9 cellular contexts compared by ENCODE assay signal in genomic region chr4:38078590-38079381, GRCh38.
A peak's percentile ranks its signal among the peaks of the same experiment; 100 is the strongest.
DNase-seq lines count a peak whose midpoint lies in the region; ATAC-seq and TF ChIP-seq lines count a peak whose summit lies in the region.
"Had no signal": no experiment of that assay in that cellular context is flagged by ENCODE, and none has a peak within 500 bp of the region (broad histone marks: within the 10 kb centered on the region; RNA-seq: fewer than 3 reads in every experiment).

No MANE protein-coding gene starts in this region.

- H3K36me3 ChIP-seq in effector memory CD4-positive, alpha-beta T cell (ENCODE audit: control insufficient read depth, insufficient read depth, low read length), result peaks cover 4% of the 10 kb centered on the region

- no peaks in the 10 kb centered on the region for H3K9me3 ChIP-seq in effector memory CD4-positive, alpha-beta T cell (ENCODE audit: control insufficient read depth, low read length)

- no peaks in the 10 kb centered on the region for H3K27me3 ChIP-seq in HL-60 (ENCODE audit: insufficient read depth, poor library complexity, severe bottlenecking)
- no peaks in the 10 kb centered on the region for H3K27me3 ChIP-seq in effector memory CD4-positive, alpha-beta T cell (replicated peaks; ENCODE audit: control insufficient read depth, insufficient read depth, low read length, poor library complexity, severe bottlenecking)

- intact Hi-C loops in CD14-positive monocyte (cut with micrococcal nuclease), result loop anchor here (5.0 to 10.0 kb wide), 4 partner anchors 84 to 786 kb away; partner anchors contain the start of genes FAM114A1 (in 1 of the 2) and TLR6 (in 1 of the 2)

- H3K9me3 Mint-ChIP-seq in CD14-positive monocyte (peaks cover 0 to 2% (median 0%) of the 10 kb centered on the region in 7 donors), chondrocyte (ENCODE audit: low read depth) (peaks cover 2% of the 10 kb centered on the region), nephron (no peaks in the 10 kb centered on the region)

- peak overlapping the region; percentile 60 to 65 for H3K4me3 Mint-ChIP-seq in CD14-positive monocyte
- H3K4me3 Mint-ChIP-seq in chondrocyte (ENCODE audit: unreplicated experiment), result no peak overlapping the region
- no peak overlapping the region for H3K4me3 Mint-ChIP-seq in nephron

- TF ChIP-seq CTCF in CD14-positive monocyte (IDR thresholded peaks at IDR 0.05) (no peak), HL-60 (IDR thresholded peaks at IDR 0.05; ENCODE audit: insufficient read depth, low read length) (no peak), chondrocyte (IDR thresholded peaks at IDR 0.05) (no peak), nephron (IDR thresholded peaks at IDR 0.05; ENCODE audit: unreplicated experiment in 3 of 3) (no peak)

- H3K27ac Mint-ChIP-seq in CD14-positive monocyte (peak overlapping the region; percentile 94 to 99 (median 98)), chondrocyte (ENCODE audit: unreplicated experiment) (peak overlapping the region; percentile 96), nephron (peak overlapping the region; percentile 75 to 88 (median 86))

- H3K27me3 Mint-ChIP-seq in CD14-positive monocyte (ENCODE audit: low read depth in 3 of 3), result peaks cover 0 to 2% (median 0%) of the 10 kb centered on the region in 3 donors
- no peaks in the 10 kb centered on the region for H3K27me3 Mint-ChIP-seq in chondrocyte (ENCODE audit: low read depth)
- no peaks in the 10 kb centered on the region for H3K27me3 Mint-ChIP-seq in nephron (ENCODE audit: low read depth)

- peaks cover 87% of the 10 kb centered on the region for H3K4me1 Mint-ChIP-seq in CD14-positive monocyte
- H3K4me1 Mint-ChIP-seq in chondrocyte (ENCODE audit: low read depth), result peaks cover 53% of the 10 kb centered on the region
- H3K4me1 Mint-ChIP-seq in nephron, result peaks cover 44% of the 10 kb centered on the region

- no peak overlapping the region for H3K4me3 ChIP-seq in HL-60 (replicated peaks; ENCODE audit: insufficient read depth, low read length)
- H3K4me3 ChIP-seq in effector memory CD4-positive, alpha-beta T cell (ENCODE audit: insufficient read depth, low read depth, low read length, poor library complexity, severe bottlenecking), result no peak overlapping the region
- H3K4me3 ChIP-seq: lung had no signal

- no peaks in the 10 kb centered on the region for H3K4me1 ChIP-seq in effector memory CD4-positive, alpha-beta T cell (ENCODE audit: control insufficient read depth, insufficient read depth, low read length, poor library complexity, severe bottlenecking)

- H3K27ac ChIP-seq in HL-60 (replicated peaks), result peak overlapping the region; percentile 52
- no peak overlapping the region for H3K27ac ChIP-seq in effector memory CD4-positive, alpha-beta T cell (ENCODE audit: insufficient read depth, low read length, poor library complexity, severe bottlenecking)

- ATAC-seq in GM19463 (IDR thresholded peaks at IDR 0.05; ENCODE audit: unreplicated experiment), result no peak

- H3K36me3 Mint-ChIP-seq in CD14-positive monocyte (peaks cover 25 to 43% of the 10 kb centered on the region in 2 donors), chondrocyte (ENCODE audit: low read depth) (peaks cover 3% of the 10 kb centered on the region), nephron (ENCODE audit: low read depth) (peaks cover 68% of the 10 kb centered on the region)

- DNase-seq in CD14-positive monocyte (ENCODE audit: low spot score) (no peak), HL-60 (ENCODE audit: low read depth in 1 of 2, low spot score in 1 of 2) (peak in 1 of 2 experiments; percentile 32), chondrocyte (ENCODE audit: low spot score) (no peak), cerebellum (ENCODE audit: low spot score) (no peak), DMS79 treated with DMSO at 0.1 percent for 48 hours (lab: John Stamatoyannopoulos, UW) (no peak)
- DNase-seq in effector memory CD4-positive, alpha-beta T cell, result no peak

Comparison
In these comparisons a context has a peak if more than half of its experiments do, and no peak if none do; other contexts are left out.
1. H3K4me3 Mint-ChIP-seq: peak in CD14-positive monocyte (2 of 2); none in chondrocyte (single experiment) and nephron (0 of 3).
2. Peak in every context shown above with its lines, with median percentiles within 50 percentile points of each other: H3K27ac Mint-ChIP-seq.